Comparison of ENCODE assay signal across 8 cellular contexts in genomic region chr9:78118742-78119473, GRCh38.
DNase-seq lines count a peak whose midpoint lies in the region; ATAC-seq lines count a peak whose summit lies in the region.

No MANE protein-coding gene starts in this region.

- no peaks in the 10 kb centered on the region for H3K9me3 Mint-ChIP-seq in activated naive CD4-positive, alpha-beta T cell treated with anti-CD3 and anti-CD28 coated beads, Interleukin-2, amount 50 U/mL, for 72 hours

- peak in 1 of 2 donors; percentile 19 for DNase-seq in activated naive CD4-positive, alpha-beta T cell treated with anti-CD3 and anti-CD28 coated beads, Interleukin-2, amount 50 U/mL, for 72 hours (ENCODE audit: low spot score in 2 of 2)
- DNase-seq in stimulated activated naive CD8-positive, alpha-beta T cell treated with anti-CD3 and anti-CD28 coated beads, Interleukin-15, Interleukin-2, amounts not matched to agents 100 U/mL and 50 U/mL, for 24 hours, result no peak
- DNase-seq in RPMI8226 (no peak), NCI-H82 treated with DMSO at 0.1 percent for 48 hours (lab: John Stamatoyannopoulos, UW; ENCODE audit: unreplicated experiment) (no peak), NCI-H146 treated with DMSO at 0.1 percent for 48 hours (lab: John Stamatoyannopoulos, UW; ENCODE audit: unreplicated experiment) (no peak)

- no peak overlapping the region for H3K4me3 ChIP-seq in BLaER1 treated with 17β-estradiol and CSF1 and Interleukin-3, amounts not matched to agents 10 nM and 100 nM

- no peaks in the 10 kb centered on the region for H3K36me3 Mint-ChIP-seq in activated naive CD4-positive, alpha-beta T cell treated with anti-CD3 and anti-CD28 coated beads, Interleukin-2, amount 50 U/mL, for 72 hours

- no peaks in the 10 kb centered on the region for H3K36me3 ChIP-seq in BLaER1 treated with 17β-estradiol and CSF1 and Interleukin-3, amounts not matched to agents 10 nM and 100 nM

- peak overlapping the region in 1 of 2 donors; percentile 78 for H3K27ac Mint-ChIP-seq in activated naive CD4-positive, alpha-beta T cell treated with anti-CD3 and anti-CD28 coated beads, Interleukin-2, amount 50 U/mL, for 72 hours

- H3K4me2 ChIP-seq in BLaER1 treated with 17β-estradiol and CSF1 and Interleukin-3, amounts not matched to agents 10 nM and 100 nM, result peak overlapping the region in 5 of 11 experiments; percentile 49 to 88 (median 80); a peak in 11 of 22 replicates

- peak overlapping the region in 1 of 11 experiments; percentile 45; a peak in 2 of 22 replicates for H3K9ac ChIP-seq in BLaER1 treated with 17β-estradiol and CSF1 and Interleukin-3, amounts not matched to agents 10 nM and 100 nM

- peaks cover 9 to 42% (median 14%) of the 10 kb centered on the region in 10 experiments; a peak in 19 of 20 replicates for H3K4me1 ChIP-seq in BLaER1 treated with 17β-estradiol and CSF1 and Interleukin-3, amounts not matched to agents 10 nM and 100 nM

- no peaks in the 10 kb centered on the region for H4K20me1 ChIP-seq in BLaER1 treated with 17β-estradiol and CSF1 and Interleukin-3, amounts not matched to agents 10 nM and 100 nM

- H3K27me3 ChIP-seq in BLaER1 treated with 17β-estradiol and CSF1 and Interleukin-3, amounts not matched to agents 10 nM and 100 nM, result no peaks in the 10 kb centered on the region

- peaks cover 0 to 11% (median 5%) of the 10 kb centered on the region in 11 experiments; a peak in 6 of 22 replicates for H3K9me3 ChIP-seq in BLaER1 treated with 17β-estradiol and CSF1 and Interleukin-3, amounts not matched to agents 10 nM and 100 nM (replicated peaks in 1 of 11)

- peak overlapping the region in 6 of 11 experiments; percentile 0 to 66 (median 50); a peak in 8 of 22 replicates for H3K27ac ChIP-seq in BLaER1 treated with 17β-estradiol and CSF1 and Interleukin-3, amounts not matched to agents 10 nM and 100 nM

- ATAC-seq in GM19372 (IDR thresholded peaks at IDR 0.05; ENCODE audit: low read depth, unreplicated experiment) (peak; percentile 65), HG03442 (IDR thresholded peaks at IDR 0.05; ENCODE audit: unreplicated experiment) (peak; percentile 97)
- peak; percentile 96 to 97 for ATAC-seq in activated naive CD4-positive, alpha-beta T cell treated with anti-CD3 and anti-CD28 coated beads, Interleukin-2, amount 50 U/mL, for 72 hours
- ATAC-seq in stimulated activated naive CD8-positive, alpha-beta T cell treated with anti-CD3 and anti-CD28 coated beads, Interleukin-15, Interleukin-2, amounts not matched to agents 100 U/mL and 50 U/mL, for 24 hours, result peak; percentile 88
